ENCODE assay signal across 1 cellular context in genomic region chr1:154430903-154431302, GRCh38.
TF ChIP-seq lines count a peak whose summit lies in the region.

No MANE protein-coding gene starts in this region.

TF ChIP-seq in GM12878, 131 proteins besides CTCF, POLR2A, EP300 and RAD21 (continued from another document):
- TF ChIP-seq CUX1 (IDR thresholded peaks at IDR 0.05; ENCODE audit: insufficient replicate concordance, low read depth, low read length): no peak
- TF ChIP-seq HSF1 (IDR thresholded peaks at IDR 0.05; ENCODE audit: low read depth, low read length): no peak
- no peak for TF ChIP-seq PAX5 (IDR thresholded peaks at IDR 0.05; ENCODE audit: borderline replicate concordance, low read depth, low read length)
